ENCODE assay signal across 8 cellular contexts in the genomic region with DNA sequence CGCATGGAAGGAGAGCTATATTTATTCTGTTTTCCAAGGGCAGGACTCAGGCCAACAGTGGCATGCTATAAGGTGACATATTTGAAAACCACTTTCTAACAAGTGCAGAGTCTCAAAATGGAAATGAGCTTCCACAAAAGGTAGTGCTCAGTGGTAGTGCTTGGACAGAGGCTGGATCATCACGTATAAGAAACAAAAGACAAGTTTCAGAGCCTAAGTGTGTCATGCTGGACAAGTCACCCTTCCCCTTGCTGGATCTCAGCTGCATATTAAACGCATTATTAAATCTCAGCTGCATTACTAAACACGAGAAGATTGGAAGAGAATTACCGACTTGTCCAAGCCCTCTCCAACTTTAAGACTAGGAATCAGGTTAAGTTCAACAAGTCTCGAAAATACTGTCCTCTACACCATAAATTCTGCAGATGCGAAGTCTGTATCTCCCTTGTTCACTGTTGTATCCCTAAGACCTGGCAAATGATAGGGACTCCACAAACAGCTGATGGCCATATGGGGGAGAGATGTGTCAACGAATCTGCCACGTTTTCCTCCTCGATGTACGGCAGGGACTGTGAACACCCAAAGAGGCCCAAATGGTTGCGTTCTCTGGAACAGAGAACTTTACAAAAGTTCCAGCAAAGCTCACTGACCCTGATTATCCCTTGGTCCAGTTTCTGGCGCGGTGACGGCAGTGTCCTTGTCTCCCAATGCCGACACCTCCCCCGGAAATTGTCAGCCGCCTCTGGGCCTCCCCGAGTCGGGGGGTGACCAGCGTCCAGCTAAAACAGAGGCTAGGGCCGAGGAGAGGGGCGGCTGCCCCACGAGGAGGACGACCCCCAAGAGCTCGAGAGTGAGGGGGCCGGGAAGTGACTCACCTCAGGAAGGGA. TPM values are rescaled to one million over a fixed set of nuclear protein-coding genes. Genes with fewer than 3 reads are reported as not detected.
DNase-seq lines count a peak whose midpoint lies in the region; ATAC-seq and TF ChIP-seq lines count a peak whose summit lies in the region.

No MANE protein-coding gene starts in this region.

- no peaks in the 10 kb centered on the region for H3K27me3 Mint-ChIP-seq in activated T-helper 1 cell treated with anti-CD3 and anti-CD28 coated beads, Interleukin-12 subunit alpha, Interleukin-12 subunit beta, Interleukin-2, Interleukin-4 antibody, amounts not matched to agents 30 ng/mL and 10 ng/mL and 1 ng/mL, durations not matched to agents 14 hours and 24 hours and 36 hours (ENCODE audit: insufficient read depth)
- H3K27me3 Mint-ChIP-seq in T-cell = no peaks in the 10 kb centered on the region

- peaks cover 29 to 36% of the 10 kb centered on the region in 2 donors for H3K4me1 ChIP-seq in gastrocnemius medialis

- CTCF ChIA-PET in T-cell (lab: Charles Lee) = interaction anchor here in 1 of 2 donors (1.2 kb wide), 2 partner anchors 9 to 280 kb away, joined by 3 read pairs; no protein-coding TSS in a partner anchor

- H3K9me3 Mint-ChIP-seq in activated T-helper 1 cell treated with anti-CD3 and anti-CD28 coated beads, Interleukin-12 subunit alpha, Interleukin-12 subunit beta, Interleukin-2, Interleukin-4 antibody, amounts not matched to agents 30 ng/mL and 10 ng/mL and 1 ng/mL, durations not matched to agents 14 hours and 24 hours and 36 hours = no peaks in the 10 kb centered on the region
- H3K9me3 Mint-ChIP-seq in T-cell = no peaks in the 10 kb centered on the region

- H3K36me3 Mint-ChIP-seq in activated T-helper 1 cell treated with anti-CD3 and anti-CD28 coated beads, Interleukin-12 subunit alpha, Interleukin-12 subunit beta, Interleukin-2, Interleukin-4 antibody, amounts not matched to agents 30 ng/mL and 10 ng/mL and 1 ng/mL, durations not matched to agents 14 hours and 24 hours and 36 hours (ENCODE audit: low read depth) = peaks cover 2% of the 10 kb centered on the region
- no peaks in the 10 kb centered on the region for H3K36me3 Mint-ChIP-seq in T-cell

- DNase-seq in activated T-helper 1 cell treated with Interleukin-2 at 50 U/mL for 16 hours (ENCODE audit: low read depth) (peak; percentile 1), T-cell (peak in 4 of 34 experiments; percentile 2 to 9 (median 3)), left cardiac atrium (peak; percentile 37), gastrocnemius medialis (peak in 1 of 2 donors; percentile 31), HPDE6-E6E7 (ENCODE audit: extremely low spot score) (no peak), SW480 (ENCODE audit: low spot score) (no peak)
- DNase-seq in activated T-helper 1 cell treated with anti-CD3 and anti-CD28 coated beads, Interleukin-12 subunit alpha, Interleukin-12 subunit beta, Interleukin-2, Interleukin-4 antibody, amounts not matched to agents 30 ng/mL and 10 ng/mL and 1 ng/mL, durations not matched to agents 14 hours and 24 hours and 36 hours (ENCODE audit: low spot score) = no peak

- no peak for TF ChIP-seq CTCF in gastrocnemius medialis (IDR thresholded peaks at IDR 0.05 in 4 of 5, conservative IDR thresholded peaks at IDR 0.05 in 1 of 5)

- peak overlapping the region; percentile 69 to 99 (median 89) for H3K4me3 ChIP-seq in gastrocnemius medialis

- no peaks in the 10 kb centered on the region for H3K27me3 ChIP-seq in gastrocnemius medialis

- intact Hi-C loops in activated T-helper 1 cell treated with anti-CD3 and anti-CD28 coated beads, Interleukin-12 subunit alpha, Interleukin-12 subunit beta, Interleukin-2, Interleukin-4 antibody, amounts not matched to agents 30 ng/mL and 10 ng/mL and 1 ng/mL, durations not matched to agents 14 hours and 24 hours and 36 hours (cut with micrococcal nuclease) = loop anchor here (2.0 kb wide), 1 partner anchor 34 kb away; no protein-coding TSS in a partner anchor
- intact Hi-C loops in left cardiac atrium (cut with DNase I) = no loop called here
- intact Hi-C loops in gastrocnemius medialis (cut with DNase I; ENCODE audit: low total_unique reads) = no loop called here

- H3K36me3 ChIP-seq in gastrocnemius medialis = peaks cover 0 to 3% of the 10 kb centered on the region in 2 donors

- in situ Hi-C loops in gastrocnemius medialis (cut with MboI; ENCODE audit: low sequenced_read_pairs in 4 of 4) = no loop called here

- ATAC-seq in HG02970 (IDR thresholded peaks at IDR 0.05; ENCODE audit: low FRiP score, unreplicated experiment) = peak; percentile 27
- peak; percentile 22 to 29 (median 28) for ATAC-seq in T-cell (replicated peaks in 1 of 4)
- ATAC-seq in left cardiac atrium = peak; percentile 27 to 65
- ATAC-seq in gastrocnemius medialis = peak; percentile 49 to 61

- no peak overlapping the region for H3K4me3 Mint-ChIP-seq in activated T-helper 1 cell treated with anti-CD3 and anti-CD28 coated beads, Interleukin-12 subunit alpha, Interleukin-12 subunit beta, Interleukin-2, Interleukin-4 antibody, amounts not matched to agents 30 ng/mL and 10 ng/mL and 1 ng/mL, durations not matched to agents 14 hours and 24 hours and 36 hours
- no peak overlapping the region for H3K4me3 Mint-ChIP-seq in T-cell

- H3K4me1 Mint-ChIP-seq in activated T-helper 1 cell treated with anti-CD3 and anti-CD28 coated beads, Interleukin-12 subunit alpha, Interleukin-12 subunit beta, Interleukin-2, Interleukin-4 antibody, amounts not matched to agents 30 ng/mL and 10 ng/mL and 1 ng/mL, durations not matched to agents 14 hours and 24 hours and 36 hours (ENCODE audit: low read depth) = peaks cover 8% of the 10 kb centered on the region
- peaks cover 6 to 14% (median 13%) of the 10 kb centered on the region in 3 donors for H3K4me1 Mint-ChIP-seq in T-cell

- POLR2A ChIA-PET in T-cell (lab: Charles Lee) = no interaction called here

- H3K27ac ChIP-seq in gastrocnemius medialis = peak overlapping the region; percentile 85 to 98 (median 88)

- TF ChIP-seq POLR2A in gastrocnemius medialis (IDR thresholded peaks at IDR 0.05) = no peak

- H3K9me3 ChIP-seq in gastrocnemius medialis = no peaks in the 10 kb centered on the region

- no peak overlapping the region for H3K27ac Mint-ChIP-seq in activated T-helper 1 cell treated with anti-CD3 and anti-CD28 coated beads, Interleukin-12 subunit alpha, Interleukin-12 subunit beta, Interleukin-2, Interleukin-4 antibody, amounts not matched to agents 30 ng/mL and 10 ng/mL and 1 ng/mL, durations not matched to agents 14 hours and 24 hours and 36 hours
- H3K27ac Mint-ChIP-seq in T-cell = no peak overlapping the region

RNA-seq across cellular contexts. Expression of a gene that starts 0.6 kb away (rescaled TPM):
- 47.0 and 48.2 TPM in 2 replicates for total RNA-seq in activated T-helper 1 cell treated with anti-CD3 and anti-CD28 coated beads, Interleukin-12 subunit alpha, Interleukin-12 subunit beta, Interleukin-2, Interleukin-4 antibody, amounts not matched to agents 30 ng/mL and 10 ng/mL and 1 ng/mL, durations not matched to agents 14 hours and 24 hours and 36 hours
- total RNA-seq in T-cell (10 to 100 TPM; 18.4 to 26.0 (median 20.7) TPM), left cardiac atrium (10 to 100 TPM; 13.9 to 20.0 TPM), gastrocnemius medialis (10 to 100 TPM; 22.6 to 44.6 (median 29.5) TPM)

RNA-seq across cellular contexts. Expression of a gene that starts 32.3 kb away (rescaled TPM):
- total RNA-seq in activated T-helper 1 cell treated with anti-CD3 and anti-CD28 coated beads, Interleukin-12 subunit alpha, Interleukin-12 subunit beta, Interleukin-2, Interleukin-4 antibody, amounts not matched to agents 30 ng/mL and 10 ng/mL and 1 ng/mL, durations not matched to agents 14 hours and 24 hours and 36 hours = 0.05 and 0.24 TPM in 2 replicates
- total RNA-seq in T-cell (under 1 TPM in 1 of 5 donors, not detected in 4; 0.36 TPM), left cardiac atrium (under 1 TPM; 0.18 to 0.47 TPM), gastrocnemius medialis (not detected)

Comparison
In these comparisons a context has a peak if more than half of its experiments do, and no peak if none do; other contexts are left out.
1. DNase-seq: peak in activated T-helper 1 cell treated with Interleukin-2 at 50 U/mL for 16 hours (single experiment) and left cardiac atrium (single experiment); none in activated T-helper 1 cell treated with anti-CD3 and anti-CD28 coated beads, Interleukin-12 subunit alpha, Interleukin-12 subunit beta, Interleukin-2, Interleukin-4 antibody, amounts not matched to agents 30 ng/mL and 10 ng/mL and 1 ng/mL, durations not matched to agents 14 hours and 24 hours and 36 hours (single experiment), HPDE6-E6E7 (single experiment) and SW480 (single experiment).
2. Peak in every context shown above with its lines, with median percentiles within 50 percentile points of each other: ATAC-seq.